ENCODE assay signal across 27 cellular contexts in the genomic region with DNA sequence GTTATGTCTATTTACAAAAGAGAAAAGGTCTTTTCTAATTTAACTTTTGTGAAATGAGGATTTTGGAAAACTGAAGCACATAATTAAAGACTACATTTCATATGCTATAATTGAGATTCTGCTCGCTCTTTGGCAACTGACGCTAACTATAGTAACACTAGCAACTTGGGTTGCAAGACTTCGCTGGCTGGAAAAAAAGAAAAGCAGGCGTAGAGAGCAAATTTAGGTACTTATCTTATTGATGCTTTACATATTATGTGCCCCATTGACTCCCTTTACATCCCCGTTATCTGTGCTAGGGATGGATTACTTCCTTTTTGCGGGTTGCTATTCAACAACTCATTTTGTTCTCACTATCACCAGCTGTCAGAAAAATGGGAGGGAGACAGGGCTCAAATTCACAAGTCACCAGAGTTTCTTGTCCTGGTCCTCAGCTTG. TPM values are rescaled to one million over a fixed set of nuclear protein-coding genes. Genes with fewer than 3 reads are reported as not detected.
DNase-seq lines count a peak whose midpoint lies in the region; ATAC-seq and TF ChIP-seq lines count a peak whose summit lies in the region.
"Had no signal": no experiment of that assay in that cellular context is flagged by ENCODE, and none has a peak within 500 bp of the region (broad histone marks: within the 10 kb centered on the region; RNA-seq: fewer than 3 reads in every experiment).

No MANE protein-coding gene starts in this region.

- POLR2A ChIA-PET in Panc1 (lab: Charles Lee), result no interaction called here

- CTCF ChIA-PET in Panc1 (lab: Charles Lee), result no interaction called here

- ATAC-seq in right cardiac atrium (no peak), Panc1 (no peak), GM21723 (IDR thresholded peaks at IDR 0.05; ENCODE audit: unreplicated experiment) (no peak)
- ATAC-seq: activated naive CD4-positive, alpha-beta T cell treated with anti-CD3 and anti-CD28 coated beads, Interleukin-2, amount 50 U/mL, for 72 hours; activated T-helper 17 cell treated with anti-CD3 and anti-CD28 coated beads, Interleukin-2, amount 50 U/mL, for 72 hours; stimulated activated naive CD8-positive, alpha-beta T cell treated with anti-CD3 and anti-CD28 coated beads, Interleukin-15, Interleukin-2, amounts not matched to agents 100 U/mL and 50 U/mL, for 24 hours had no signal

- H3K27ac ChIP-seq in right cardiac atrium (ENCODE audit: low read length), result no peak overlapping the region
- H3K27ac ChIP-seq in Panc1 (ENCODE audit: low read length), result peak overlapping the region; percentile 87
- H3K27ac ChIP-seq: neutrophil, vagina had no signal

- peaks cover 17% of the 10 kb centered on the region for H3K36me3 ChIP-seq in Panc1 (ENCODE audit: control insufficient read depth, insufficient read depth, low read length)
- H3K36me3 ChIP-seq: heart right ventricle, neutrophil, vagina had no signal

- DNase-seq in right cardiac atrium (no peak), cardiac septum (ENCODE audit: low spot score) (no peak), Panc1 (ENCODE audit: low read depth, low spot score) (no peak), globus pallidus (ENCODE audit: low spot score) (peak; percentile 64), superior temporal gyrus (ENCODE audit: extremely low spot score) (peak; percentile 64), NCI-H1048 (lab: John Stamatoyannopoulos, UW) (no peak)
- DNase-seq in activated CD4-positive, alpha-beta T cell treated with anti-CD3 and anti-CD28 coated beads, Interleukin-2, amount 50 U/mL, for 48 hours, result no peak
- DNase-seq: activated CD4-positive, alpha-beta memory T cell treated with anti-CD3 and anti-CD28 coated beads for 36 hours; activated CD8-positive, alpha-beta memory T cell treated with anti-CD3 and anti-CD28 coated beads, Interleukin-2, amount 50 U/mL, for 48 hours; Calu3; effector CD4-positive, alpha-beta T cell; EL; heart right ventricle; KBM-7; MM.1S; NCI-H1436; NCI-H2081 treated with DMSO at 0.1 percent for 48 hours; NCI-H526; Right ventricle myocardium superior; stimulated activated naive CD8-positive, alpha-beta T cell treated with anti-CD3 and anti-CD28 coated beads, Interleukin-15, Interleukin-2, amounts not matched to agents 100 U/mL and 50 U/mL, for 24 hours; SW 1271; T-helper 9 cell had no signal

- BruUV-seq in Panc1 (replicated peaks; lab: Mats Ljungman, UMichigan), result no TSS peak

- in situ Hi-C loops in Panc1 (cut with HindIII; ENCODE audit: low pct_unique_long_range_greater_than_20kb, low sequenced_read_pairs), result no loop called here

- WGBS in right cardiac atrium, result 41% methylated on average over 6 of the region's 6 CpGs

- H3K4me1 ChIP-seq in right cardiac atrium (ENCODE audit: control insufficient read depth, insufficient read depth, low read length) (no peaks in the 10 kb centered on the region), Panc1 (ENCODE audit: control insufficient read depth, insufficient read depth, low read length) (peaks cover 81% of the 10 kb centered on the region)

- no peak for TF ChIP-seq CTCF in Panc1 (IDR thresholded peaks at IDR 0.05)

- intact Hi-C loops in right cardiac atrium (cut with DNase I), result no loop called here
- intact Hi-C loops in cardiac septum (cut with DNase I), result no loop called here
- intact Hi-C loops in Panc1 (cut with micrococcal nuclease; ENCODE audit: unreplicated experiment), result no loop called here

- H3K9me3 ChIP-seq in right cardiac atrium (ENCODE audit: control insufficient read depth, low read length), result no peaks in the 10 kb centered on the region
- H3K9me3 ChIP-seq in Panc1 (ENCODE audit: control insufficient read depth, insufficient read depth, low read depth, low read length), result no peaks in the 10 kb centered on the region
- H3K9me3 ChIP-seq: heart right ventricle, neutrophil, vagina had no signal

- no peaks in the 10 kb centered on the region for H3K27me3 ChIP-seq in right cardiac atrium (ENCODE audit: control insufficient read depth, insufficient read depth)
- H3K27me3 ChIP-seq in Panc1 (ENCODE audit: control insufficient read depth, insufficient read depth, low read length), result no peaks in the 10 kb centered on the region
- H3K27me3 ChIP-seq: heart right ventricle, neutrophil, vagina had no signal

- H3K4me3 ChIP-seq in right cardiac atrium (ENCODE audit: low read length) (peak overlapping the region; percentile 52), Panc1 (ENCODE audit: low read depth in 2 of 2, low read length in 2 of 2) (no peak overlapping the region)
- H3K4me3 ChIP-seq: vagina had no signal

RNA-seq across cellular contexts. Expression of gene SEMA3C, which starts 10.5 kb away (rescaled TPM):
- total RNA-seq in right cardiac atrium, result 10 to 100 TPM; 32.9 to 42.3 (median 41.0) TPM
- polyA plus RNA-seq in right cardiac atrium, result 10.1 TPM
- 60.8 TPM for total RNA-seq in cardiac septum
- total RNA-seq in Panc1 (2021; ENCODE audit: unreplicated experiment), result 232 TPM
- 166 TPM for polyA plus RNA-seq in Panc1 (2012; ENCODE audit: insufficient read length)
- total RNA-seq: activated CD4-positive, alpha-beta memory T cell treated with anti-CD3 and anti-CD28 coated beads for 36 hours; activated naive CD4-positive, alpha-beta T cell treated with anti-CD3 and anti-CD28 coated beads, Interleukin-2, amount 50 U/mL, for 72 hours; activated T-helper 17 cell treated with anti-CD3 and anti-CD28 coated beads, Interleukin-2, amount 50 U/mL, for 72 hours had no signal

Comparison
In these comparisons a context has a peak if more than half of its experiments do, and no peak if none do; other contexts are left out.
1. DNase-seq: peak in globus pallidus (single experiment) and superior temporal gyrus (single experiment); none in right cardiac atrium (0 of 3), cardiac septum (single experiment), Panc1 (single experiment), activated CD4-positive, alpha-beta T cell treated with anti-CD3 and anti-CD28 coated beads, Interleukin-2, amount 50 U/mL, for 48 hours (0 of 2) and NCI-H1048 (single experiment).